ENCODE assay signal across 18 cellular contexts in the genomic region with DNA sequence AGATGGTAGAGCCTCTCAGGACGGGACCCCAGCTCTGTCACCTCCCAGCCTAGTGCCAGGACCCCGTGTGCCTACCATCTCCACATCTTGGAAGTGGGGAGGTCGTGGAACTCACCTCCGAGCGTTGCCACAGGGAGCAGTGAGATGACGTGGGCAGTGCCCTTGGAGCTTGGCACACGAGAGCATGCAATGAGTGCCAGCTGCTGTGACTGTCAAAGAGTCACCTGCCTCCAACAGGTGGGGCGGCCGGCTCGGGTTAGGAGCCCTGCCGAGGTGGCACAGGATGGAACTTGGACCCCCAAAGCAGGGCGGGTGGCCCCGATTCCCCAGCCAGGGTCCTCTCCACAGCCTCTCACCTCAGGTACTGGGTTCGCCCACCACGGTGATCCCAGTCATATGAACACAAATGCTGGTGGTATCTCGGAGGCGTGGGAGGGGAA. TPM values are rescaled to one million over a fixed set of nuclear protein-coding genes. Genes with fewer than 3 reads are reported as not detected.
"Had no signal": no experiment of that assay in that cellular context is flagged by ENCODE, and none has a peak within 500 bp of the region (broad histone marks: within the 10 kb centered on the region; RNA-seq: fewer than 3 reads in every experiment).

No MANE protein-coding gene starts in this region.

- H3K9me3 ChIP-seq: mucosa of descending colon, neutrophil, thyroid gland, uterus had no signal

- H3K27ac ChIP-seq: neutrophil, SK-N-MC, thyroid gland, uterus had no signal

- H3K27me3 ChIP-seq: neutrophil, thyroid gland, uterus had no signal

- DNase-seq: activated T-cell treated with anti-CD3 and anti-CD28 coated beads for 4 hours; cerebellar nuclear complex; dermis blood vessel endothelial cell; effector memory CD8-positive, alpha-beta T cell; islet precursor cell; mammary epithelial cell; mucosa of descending colon; naive thymus-derived CD4-positive, alpha-beta T cell; T-helper 9 cell had no signal

- H3K36me3 ChIP-seq: uterus had no signal

- H3K27me3 Mint-ChIP-seq: activated naive CD4-positive, alpha-beta T cell treated with anti-CD3 and anti-CD28 coated beads, Interleukin-2, amount 50 U/mL, for 24 hours; effector memory CD8-positive, alpha-beta T cell; naive thymus-derived CD4-positive, alpha-beta T cell had no signal

- H3K27ac Mint-ChIP-seq: activated naive CD4-positive, alpha-beta T cell treated with anti-CD3 and anti-CD28 coated beads, Interleukin-2, amount 50 U/mL, for 24 hours; activated T-helper 2 cell treated with anti-CD3 and anti-CD28 coated beads, Interferon-gamma antibody, Interleukin-2, Interleukin-4, amounts not matched to agents 10 μg/mL and 5 μg/mL and 100 μg/mL, durations not matched to agents 14 hours and 24 hours and 36 hours had no signal

- H3K9me3 Mint-ChIP-seq: activated naive CD4-positive, alpha-beta T cell treated with anti-CD3 and anti-CD28 coated beads, Interleukin-2, amount 50 U/mL, for 24 hours; activated T-helper 2 cell treated with anti-CD3 and anti-CD28 coated beads, Interferon-gamma antibody, Interleukin-2, Interleukin-4, amounts not matched to agents 10 μg/mL and 5 μg/mL and 100 μg/mL, durations not matched to agents 14 hours and 24 hours and 36 hours; effector memory CD8-positive, alpha-beta T cell had no signal

- FAIRE-seq: frontal cortex had no signal

- ATAC-seq: effector memory CD8-positive, alpha-beta T cell; mucosa of descending colon; naive thymus-derived CD4-positive, alpha-beta T cell; right cardiac atrium had no signal

- H3K4me3 ChIP-seq: mucosa of descending colon, SK-N-MC, thyroid gland, uterus had no signal

- H3K4me3 Mint-ChIP-seq: activated naive CD4-positive, alpha-beta T cell treated with anti-CD3 and anti-CD28 coated beads, Interleukin-2, amount 50 U/mL, for 24 hours; effector memory CD8-positive, alpha-beta T cell; naive thymus-derived CD4-positive, alpha-beta T cell had no signal

RNA-seq across cellular contexts. Expression of a gene that starts 35.0 kb away (rescaled TPM):
- total RNA-seq: fibroblast of lung, frontal cortex had no signal
- polyA plus RNA-seq: mammary epithelial cell, right cardiac atrium had no signal
